ENCODE assay signal across 16 cellular contexts in genomic region chr14:102878970-102879460, GRCh38. TPM values are rescaled to one million over a fixed set of nuclear protein-coding genes. Genes with fewer than 3 reads are reported as not detected.
DNase-seq lines count a peak whose midpoint lies in the region; ATAC-seq and TF ChIP-seq lines count a peak whose summit lies in the region.
"Had no signal": no experiment of that assay in that cellular context is flagged by ENCODE, and none has a peak within 500 bp of the region (broad histone marks: within the 10 kb centered on the region; RNA-seq: fewer than 3 reads in every experiment).

No MANE protein-coding gene starts in this region.

- H3K27ac Mint-ChIP-seq in Caco-2 (ENCODE audit: unreplicated experiment) = no peak overlapping the region
- H3K27ac Mint-ChIP-seq: activated CD8-positive, alpha-beta T cell treated with anti-CD3 and anti-CD28 coated beads for 36 hours; endodermal cell; T-cell had no signal

- no peak overlapping the region for H3K4me3 Mint-ChIP-seq in Caco-2 (ENCODE audit: unreplicated experiment)
- H3K4me3 Mint-ChIP-seq: activated CD8-positive, alpha-beta T cell treated with anti-CD3 and anti-CD28 coated beads for 36 hours; endodermal cell; T-cell had no signal

- CTCF ChIA-PET in Caco-2 (lab: Charles Lee) = interaction anchor here (1.2 kb wide), 1 partner anchor 184 kb away, joined by 3 read pairs; no protein-coding TSS in a partner anchor

- H3K27me3 ChIP-seq in Caco-2 (replicated peaks; ENCODE audit: control insufficient read depth, insufficient read depth, low read length) = no peaks in the 10 kb centered on the region
- H3K27me3 ChIP-seq in mucosa of rectum (ENCODE audit: control insufficient read depth in 2 of 2, insufficient read depth in 2 of 2, low read length in 2 of 2) = no peaks in the 10 kb centered on the region
- H3K27me3 ChIP-seq in MM.1S (replicated peaks; ENCODE audit: insufficient read depth, low read length) = no peaks in the 10 kb centered on the region

- H3K36me3 Mint-ChIP-seq in Caco-2 (ENCODE audit: insufficient read depth, unreplicated experiment) = peaks cover 16% of the 10 kb centered on the region

- H3K9ac ChIP-seq in mucosa of rectum (ENCODE audit: low read depth in 1 of 2, low read length in 2 of 2) (peak overlapping the region in 1 of 2 donors; percentile 37), MM.1S (ENCODE audit: low read length) (no peak overlapping the region)

- no peak overlapping the region for H3K4me2 ChIP-seq in MM.1S (ENCODE audit: low read depth, low read length)

- peaks cover 7% of the 10 kb centered on the region for H3K4me1 Mint-ChIP-seq in Caco-2 (ENCODE audit: low read depth, unreplicated experiment)
- H3K4me1 Mint-ChIP-seq: endodermal cell, T-cell had no signal

- intact Hi-C loops in Caco-2 (cut with micrococcal nuclease; ENCODE audit: unreplicated experiment) (loop anchor here (5.0 to 10.0 kb wide), 2 partner anchors 38 to 104 kb away; partner anchors contain the start of gene TRAF3), Right ventricle myocardium superior (cut with DNase I) (no loop called here)

- no peaks in the 10 kb centered on the region for H3K27me3 Mint-ChIP-seq in Caco-2 (ENCODE audit: insufficient read depth, unreplicated experiment)
- H3K27me3 Mint-ChIP-seq: activated CD8-positive, alpha-beta T cell treated with anti-CD3 and anti-CD28 coated beads for 36 hours; T-cell had no signal

- no peaks in the 10 kb centered on the region for H3F3A ChIP-seq in MM.1S (ENCODE audit: insufficient read depth, low read length)

- no peaks in the 10 kb centered on the region for H3K9me3 ChIP-seq in Caco-2
- no peaks in the 10 kb centered on the region for H3K9me3 ChIP-seq in mucosa of rectum (ENCODE audit: control insufficient read depth in 2 of 2, low read length in 2 of 2)
- H3K9me3 ChIP-seq in MM.1S (replicated peaks; ENCODE audit: insufficient read depth, low read length) = no peaks in the 10 kb centered on the region

- peak overlapping the region; percentile 34 for H3K27ac ChIP-seq in epithelial cell of prostate
- peak overlapping the region; percentile 77 to 80 for H3K27ac ChIP-seq in mucosa of rectum (ENCODE audit: low read depth in 2 of 2, low read length in 2 of 2)
- H3K27ac ChIP-seq in MM.1S (ENCODE audit: low read length) = no peak overlapping the region

- BruUV-seq in Caco-2 (replicated peaks; lab: Mats Ljungman, UMichigan) = no TSS peak

- H3K36me3 ChIP-seq in Caco-2 (ENCODE audit: control insufficient read depth, insufficient read depth, low read length) (no peaks in the 10 kb centered on the region), mucosa of rectum (ENCODE audit: control insufficient read depth in 2 of 2, insufficient read depth in 2 of 2, low read length in 2 of 2) (peaks cover 24 to 32% of the 10 kb centered on the region in 2 donors), MM.1S (replicated peaks; ENCODE audit: insufficient read depth, low read length) (no peaks in the 10 kb centered on the region)

- H3K4me1 ChIP-seq in Caco-2 = peaks cover 13% of the 10 kb centered on the region
- peaks cover 10 to 11% of the 10 kb centered on the region in 2 donors for H3K4me1 ChIP-seq in mucosa of rectum (ENCODE audit: control insufficient read depth in 2 of 2, insufficient read depth in 2 of 2, low read length in 2 of 2)
- H3K4me1 ChIP-seq in MM.1S (ENCODE audit: low read length) = no peaks in the 10 kb centered on the region

- no peak overlapping the region for H3K4me3 ChIP-seq in Caco-2 (ENCODE audit: low read depth, low read length)
- H3K4me3 ChIP-seq in mucosa of rectum (ENCODE audit: low read length in 2 of 2) = no peak overlapping the region
- no peak overlapping the region for H3K4me3 ChIP-seq in MM.1S (ENCODE audit: low read length)

- POLR2A ChIA-PET in Caco-2 (lab: Charles Lee) = interaction anchor here (0.7 kb wide), 1 partner anchor 83 kb away, joined by 3 read pairs; no protein-coding TSS in a partner anchor

- no peaks in the 10 kb centered on the region for H3K9me2 ChIP-seq in MM.1S (replicated peaks; ENCODE audit: insufficient read depth, low read length)

- ATAC-seq in GM18870 (IDR thresholded peaks at IDR 0.05; ENCODE audit: unreplicated experiment) (no peak), Right ventricle myocardium superior (ENCODE audit: poor library complexity) (no peak)
- ATAC-seq: T-cell had no signal

- no peak overlapping the region for H2AFZ ChIP-seq in MM.1S (ENCODE audit: low read length)

- TF ChIP-seq CTCF in Caco-2 (IDR thresholded peaks at IDR 0.05; ENCODE audit: insufficient read depth in 1 of 2, low read depth in 1 of 2, low read length in 1 of 2, severe bottlenecking in 1 of 2, unreplicated experiment in 1 of 2) (no peak), MM.1S (IDR thresholded peaks at IDR 0.05; ENCODE audit: low read length) (no peak)

- no peaks in the 10 kb centered on the region for H4K20me1 ChIP-seq in MM.1S (ENCODE audit: insufficient read depth, low read length)

- no peaks in the 10 kb centered on the region for H3K79me2 ChIP-seq in MM.1S (ENCODE audit: low read length)

- no peaks in the 10 kb centered on the region for H3K9me3 Mint-ChIP-seq in Caco-2 (ENCODE audit: unreplicated experiment)
- H3K9me3 Mint-ChIP-seq: activated CD8-positive, alpha-beta T cell treated with anti-CD3 and anti-CD28 coated beads for 36 hours; endodermal cell; T-cell had no signal

- DNase-seq in Caco-2 = peak; percentile 44 to 47
- DNase-seq in HPDE6-E6E7 (ENCODE audit: extremely low spot score) = peak; percentile 11
- DNase-seq in epithelial cell of prostate (ENCODE audit: low read depth, low spot score) = no peak
- DNase-seq in NCI-H526 treated with DMSO at 0.1 percent for 48 hours (lab: John Stamatoyannopoulos, UW) = no peak
- DNase-seq in MM.1S = no peak
- no peak for DNase-seq in Right ventricle myocardium superior
- DNase-seq: activated CD8-positive, alpha-beta T cell treated with anti-CD3 and anti-CD28 coated beads for 36 hours; amniotic stem cell; GOT3; left cardiac atrium; NCI-H345; T-cell had no signal

RNA-seq across cellular contexts. Expression of gene AMN, which starts 43.4 kb away (rescaled TPM):
- total RNA-seq in Caco-2 (2022) (70.7 TPM in 2 replicates), Right ventricle myocardium superior (not detected)
- total RNA-seq: MCF 10A had no signal

Comparison
In these comparisons a context has a peak if more than half of its experiments do, and no peak if none do; other contexts are left out.
1. DNase-seq: peak in Caco-2 (2 of 2) and HPDE6-E6E7 (single experiment); none in epithelial cell of prostate (single experiment), NCI-H526 treated with DMSO at 0.1 percent for 48 hours (single experiment), MM.1S (single experiment) and Right ventricle myocardium superior (single experiment).
2. RNA of gene AMN, which starts 43.4 kb away (total RNA-seq): 70.7 TPM in Caco-2; not detected in Right ventricle myocardium superior (single experiment); every median in the first group is over 10 times any median in the second.